ENCODE assay signal across 8 cellular contexts in genomic region chr22:49917997-49918910, GRCh38. TPM values are rescaled to one million over a fixed set of nuclear protein-coding genes. Genes with fewer than 3 reads are reported as not detected.
DNase-seq lines count a peak whose midpoint lies in the region; ATAC-seq and TF ChIP-seq lines count a peak whose summit lies in the region.

TSS of gene ALG12 (minus strand) at chr22:49918438. CDS start at chr22:49913765, 4,673 bp downstream.
TSS of gene CRELD2 (plus strand) at chr22:49918634. CDS start at chr22:49918770, 136 bp downstream.

- H2AFZ ChIP-seq in parathyroid adenoma = peak within 1 kb of the TSS; percentile 96

- peak within 1 kb of the TSS; percentile 74 for H3K27ac Mint-ChIP-seq in activated naive CD8-positive, alpha-beta T cell treated with anti-CD3 and anti-CD28 coated beads, Interleukin-2, amount 50 U/mL, for 24 hours

- no peak for TF ChIP-seq CTCF in GM12875 (IDR thresholded peaks at IDR 0.05; ENCODE audit: borderline replicate concordance, insufficient read depth, low read depth, low read length)
- no peak for TF ChIP-seq CTCF in parathyroid adenoma (IDR thresholded peaks at IDR 0.05)
- TF ChIP-seq CTCF in tibial artery (IDR thresholded peaks at IDR 0.05) = no peak

- peaks cover 8% of the 10 kb centered on the region for H3K36me3 Mint-ChIP-seq in activated naive CD8-positive, alpha-beta T cell treated with anti-CD3 and anti-CD28 coated beads, Interleukin-2, amount 50 U/mL, for 24 hours (ENCODE audit: low read depth)

- peaks cover 33% of the 10 kb centered on the region for H3K4me1 Mint-ChIP-seq in activated naive CD8-positive, alpha-beta T cell treated with anti-CD3 and anti-CD28 coated beads, Interleukin-2, amount 50 U/mL, for 24 hours

- H3K27ac ChIP-seq in parathyroid adenoma (peak within 1 kb of the TSS; percentile 92), tibial artery (peak within 1 kb of the TSS; percentile 87 to 95)

- ATAC-seq in HG02759 (IDR thresholded peaks at IDR 0.05; ENCODE audit: unreplicated experiment) = peak; percentile 91
- peak; percentile 98 for ATAC-seq in activated naive CD8-positive, alpha-beta T cell treated with anti-CD3 and anti-CD28 coated beads, Interleukin-2, amount 50 U/mL, for 24 hours
- ATAC-seq in Right ventricle myocardium superior (ENCODE audit: poor library complexity) = peak; percentile 97

- DNase-seq in NCI-H1417 (lab: John Stamatoyannopoulos, UW) = peak; percentile 75 to 95 (median 91)
- peak; percentile 93 for DNase-seq in SW480 (ENCODE audit: low spot score)
- peak; percentile 97 for DNase-seq in activated naive CD8-positive, alpha-beta T cell treated with anti-CD3 and anti-CD28 coated beads, Interleukin-2, amount 50 U/mL, for 24 hours
- DNase-seq in Right ventricle myocardium superior = peak; percentile 99
- peak; percentile 98 to 99 for DNase-seq in tibial artery

- H3K27me3 Mint-ChIP-seq in activated naive CD8-positive, alpha-beta T cell treated with anti-CD3 and anti-CD28 coated beads, Interleukin-2, amount 50 U/mL, for 24 hours = no peaks in the 10 kb centered on the region

- H3K36me3 ChIP-seq in parathyroid adenoma (ENCODE audit: control insufficient read depth, insufficient read depth, low read length) = no peaks in the 10 kb centered on the region
- H3K36me3 ChIP-seq in tibial artery = peaks cover 6 to 42% (median 19%) of the 10 kb centered on the region in 3 donors

- no peaks in the 10 kb centered on the region for H3K9me3 Mint-ChIP-seq in activated naive CD8-positive, alpha-beta T cell treated with anti-CD3 and anti-CD28 coated beads, Interleukin-2, amount 50 U/mL, for 24 hours

- peak within 1 kb of the TSS; percentile 97 for H3K4me2 ChIP-seq in parathyroid adenoma (ENCODE audit: low read length)

- H3K9me3 ChIP-seq in parathyroid adenoma (ENCODE audit: control insufficient read depth, low read length) (no peaks in the 10 kb centered on the region), tibial artery (no peaks in the 10 kb centered on the region)

- H3K4me3 ChIP-seq in GM12875 (ENCODE audit: low read depth, low read length) = peak within 1 kb of the TSS; percentile 90
- H3K4me3 ChIP-seq in parathyroid adenoma (ENCODE audit: low read depth, low read length) = peak within 1 kb of the TSS; percentile 92
- H3K4me3 ChIP-seq in tibial artery = peak within 1 kb of the TSS; percentile 66 to 69

- intact Hi-C loops in Right ventricle myocardium superior (cut with DNase I) = loop anchor here (10.0 kb wide), 1 partner anchor 133 kb away; no protein-coding TSS in a partner anchor
- intact Hi-C loops in tibial artery (cut with DNase I; ENCODE audit: low total_unique reads) = loop anchor here (5.0 kb wide), 1 partner anchor 66 kb away; the partner anchor contains the start of gene ZBED4

- H3K4me3 Mint-ChIP-seq in activated naive CD8-positive, alpha-beta T cell treated with anti-CD3 and anti-CD28 coated beads, Interleukin-2, amount 50 U/mL, for 24 hours = peak within 1 kb of the TSS; percentile 80

- peak within 1 kb of the TSS; percentile 87 for H3K9ac ChIP-seq in parathyroid adenoma

- no peaks in the 10 kb centered on the region for H3K79me2 ChIP-seq in parathyroid adenoma

- H3K4me1 ChIP-seq in parathyroid adenoma (no peaks in the 10 kb centered on the region), tibial artery (peaks cover 0 to 32% (median 19%) of the 10 kb centered on the region in 4 donors)

- H3K27me3 ChIP-seq in parathyroid adenoma (ENCODE audit: control insufficient read depth, insufficient read depth, low read length) = no peaks in the 10 kb centered on the region
- no peaks in the 10 kb centered on the region for H3K27me3 ChIP-seq in tibial artery

RNA-seq across cellular contexts. Expression of gene ALG12, which starts in this region (rescaled TPM):
- 13.8 TPM for total RNA-seq in Right ventricle myocardium superior

RNA-seq across cellular contexts. Expression of gene CRELD2, which starts in this region (rescaled TPM):
- 22.1 TPM for total RNA-seq in Right ventricle myocardium superior

Comparison
In these comparisons a context has a peak if more than half of its experiments do, and no peak if none do; other contexts are left out.
1. Peak in every context shown above with its lines: DNase-seq, ATAC-seq, H3K4me3 ChIP-seq and H3K27ac ChIP-seq.